Comparison of ENCODE assay signal across 1 cellular context in genomic region chr18:74268933-74269620, GRCh38.
TF ChIP-seq lines count a peak whose summit lies in the region.

No MANE protein-coding gene starts in this region.

TF ChIP-seq in liver, 16 proteins besides CTCF, POLR2A, EP300 and RAD21 (continued from another document):
- no peak for TF ChIP-seq ZBTB33 (IDR thresholded peaks at IDR 0.05)
- TF ChIP-seq YY1 (IDR thresholded peaks at IDR 0.05): no peak
- TF ChIP-seq HNF4G (IDR thresholded peaks at IDR 0.05): no peak
- no peak for TF ChIP-seq FOXA1 (IDR thresholded peaks at IDR 0.05)
- TF ChIP-seq HNF4A (conservative IDR thresholded peaks at IDR 0.05): no peak
- no peak for TF ChIP-seq TAF1 (conservative IDR thresholded peaks at IDR 0.05)
- no peak for TF ChIP-seq EGR1 (IDR thresholded peaks at IDR 0.05; ENCODE audit: low read depth in 2 of 2)
- TF ChIP-seq NR2F2 (IDR thresholded peaks at IDR 0.05): no peak
- TF ChIP-seq ATF3 (IDR thresholded peaks at IDR 0.05): no peak
- no peak for TF ChIP-seq REST (IDR thresholded peaks at IDR 0.05)
